In the genomic region with DNA sequence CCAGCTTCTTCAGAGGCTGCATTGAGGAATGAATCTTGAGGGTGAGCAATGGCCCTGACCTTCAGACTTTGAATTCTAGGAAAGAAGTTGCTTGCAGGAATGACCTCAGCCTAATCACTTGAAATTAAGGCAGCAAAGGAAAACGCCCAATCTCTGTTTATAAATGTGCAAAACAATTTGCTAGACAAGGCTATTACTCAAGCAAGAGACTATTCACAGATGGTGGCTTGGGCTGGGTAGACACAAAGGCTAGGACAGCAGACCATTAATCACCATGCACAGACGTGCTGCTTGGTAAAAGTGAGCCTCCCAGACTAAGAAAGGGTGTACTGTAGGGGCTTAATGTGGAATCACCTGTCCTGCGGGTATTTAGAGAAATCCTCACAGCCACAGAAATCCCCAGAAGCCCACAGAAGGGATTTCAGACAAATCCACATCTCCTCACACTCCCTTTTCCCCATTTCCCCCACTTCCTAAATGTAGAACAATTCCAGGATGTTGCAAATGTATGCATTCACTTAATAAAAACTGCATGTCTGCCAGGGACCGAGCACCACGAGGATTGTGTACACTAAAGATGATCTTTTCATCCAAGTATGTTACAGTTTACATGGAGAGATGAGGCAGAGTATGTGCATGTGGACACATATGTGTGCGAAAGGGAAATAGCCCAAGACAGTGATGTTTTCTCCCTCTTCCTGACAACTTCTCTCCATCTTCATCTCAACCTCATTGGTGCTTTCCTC, we compare ENCODE assay signal across 1 cellular context.
TF ChIP-seq lines count a peak whose summit lies in the region.

No MANE protein-coding gene starts in this region.

TF ChIP-seq in SK-N-SH treated with all-trans-retinoic acid at 6 μM for 48 hours, 23 proteins besides CTCF, POLR2A, EP300 and RAD21 (continued from another document):
- no peak for TF ChIP-seq PPARA (CRISPR knock-in tag; IDR thresholded peaks at IDR 0.05; ENCODE audit: borderline replicate concordance)
- no peak for TF ChIP-seq BACH2 (CRISPR knock-in tag; IDR thresholded peaks at IDR 0.05; ENCODE audit: borderline replicate concordance)
- TF ChIP-seq ESRRG (CRISPR knock-in tag; IDR thresholded peaks at IDR 0.05), result no peak
- no peak for TF ChIP-seq TCF4 (CRISPR knock-in tag; IDR thresholded peaks at IDR 0.05; ENCODE audit: borderline replicate concordance)
- TF ChIP-seq, protein P1, sequence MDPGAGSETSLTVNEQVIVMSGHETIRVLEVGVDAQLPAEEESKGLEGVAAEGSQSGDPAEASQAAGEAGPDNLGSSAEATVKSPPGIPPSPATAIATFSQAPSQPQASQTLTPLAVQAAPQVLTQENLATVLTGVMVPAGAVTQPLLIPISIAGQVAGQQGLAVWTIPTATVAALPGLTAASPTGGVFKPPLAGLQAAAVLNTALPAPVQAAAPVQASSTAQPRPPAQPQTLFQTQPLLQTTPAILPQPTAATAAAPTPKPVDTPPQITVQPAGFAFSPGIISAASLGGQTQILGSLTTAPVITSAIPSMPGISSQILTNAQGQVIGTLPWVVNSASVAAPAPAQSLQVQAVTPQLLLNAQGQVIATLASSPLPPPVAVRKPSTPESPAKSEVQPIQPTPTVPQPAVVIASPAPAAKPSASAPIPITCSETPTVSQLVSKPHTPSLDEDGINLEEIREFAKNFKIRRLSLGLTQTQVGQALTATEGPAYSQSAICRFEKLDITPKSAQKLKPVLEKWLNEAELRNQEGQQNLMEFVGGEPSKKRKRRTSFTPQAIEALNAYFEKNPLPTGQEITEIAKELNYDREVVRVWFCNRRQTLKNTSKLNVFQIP (CRISPR knock-in tag; IDR thresholded peaks at IDR 0.05; ENCODE audit: borderline replicate concordance, low read depth), result no peak
